ENCODE assay signal across 12 cellular contexts in genomic region chr3:184769771-184770170, GRCh38.
"Had no signal": no experiment of that assay in that cellular context is flagged by ENCODE, and none has a peak within 500 bp of the region (broad histone marks: within the 10 kb centered on the region; RNA-seq: fewer than 3 reads in every experiment).

No MANE protein-coding gene starts in this region.

- H3K4me3 Mint-ChIP-seq: activated CD4-positive, alpha-beta memory T cell treated with anti-CD3 and anti-CD28 coated beads for 36 hours; activated naive CD8-positive, alpha-beta T cell; activated T-cell treated with anti-CD3 and anti-CD28 coated beads, Interleukin-2, amount 50 U/mL, for 4 hours; naive B cell had no signal

- ATAC-seq: activated T-cell treated with anti-CD3 and anti-CD28 coated beads, Interleukin-2, amount 50 U/mL, for 4 hours; stimulated activated naive CD8-positive, alpha-beta T cell treated with anti-CD3 and anti-CD28 coated beads, Interleukin-15, Interleukin-2, amounts not matched to agents 100 U/mL and 50 U/mL, for 24 hours had no signal

- DNase-seq: activated CD4-positive, alpha-beta memory T cell treated with anti-CD3 and anti-CD28 coated beads for 36 hours; activated CD4-positive, alpha-beta T cell treated with anti-CD3 and anti-CD28 coated beads for 1 hour; activated gamma-delta T cell; activated T-cell treated with anti-CD3 and anti-CD28 coated beads, Interleukin-2, amount 50 U/mL, for 4 hours; amygdala; naive B cell; occipital lobe; stimulated activated CD4-positive, alpha-beta T cell treated with anti-CD3 and anti-CD28 coated beads, Interleukin-4, amount 100 ng/mL, for 1 hour; stimulated activated CD8-positive, alpha-beta memory T cell treated with anti-CD3 and anti-CD28 coated beads, Interleukin-4, amount 100 ng/mL, for 48 hours; stimulated activated naive CD8-positive, alpha-beta T cell treated with anti-CD3 and anti-CD28 coated beads, Interleukin-15, Interleukin-2, amounts not matched to agents 100 U/mL and 50 U/mL, for 24 hours had no signal

- H3K27ac Mint-ChIP-seq: activated CD4-positive, alpha-beta memory T cell treated with anti-CD3 and anti-CD28 coated beads for 36 hours; activated naive CD8-positive, alpha-beta T cell had no signal

- H3K36me3 Mint-ChIP-seq: activated CD4-positive, alpha-beta memory T cell treated with anti-CD3 and anti-CD28 coated beads for 36 hours; activated naive CD8-positive, alpha-beta T cell; naive B cell had no signal

- H3K9me3 Mint-ChIP-seq: activated CD4-positive, alpha-beta memory T cell treated with anti-CD3 and anti-CD28 coated beads for 36 hours; activated T-cell treated with anti-CD3 and anti-CD28 coated beads, Interleukin-2, amount 50 U/mL, for 4 hours; naive B cell had no signal

- FAIRE-seq: frontal cortex had no signal
